In the genomic region with DNA sequence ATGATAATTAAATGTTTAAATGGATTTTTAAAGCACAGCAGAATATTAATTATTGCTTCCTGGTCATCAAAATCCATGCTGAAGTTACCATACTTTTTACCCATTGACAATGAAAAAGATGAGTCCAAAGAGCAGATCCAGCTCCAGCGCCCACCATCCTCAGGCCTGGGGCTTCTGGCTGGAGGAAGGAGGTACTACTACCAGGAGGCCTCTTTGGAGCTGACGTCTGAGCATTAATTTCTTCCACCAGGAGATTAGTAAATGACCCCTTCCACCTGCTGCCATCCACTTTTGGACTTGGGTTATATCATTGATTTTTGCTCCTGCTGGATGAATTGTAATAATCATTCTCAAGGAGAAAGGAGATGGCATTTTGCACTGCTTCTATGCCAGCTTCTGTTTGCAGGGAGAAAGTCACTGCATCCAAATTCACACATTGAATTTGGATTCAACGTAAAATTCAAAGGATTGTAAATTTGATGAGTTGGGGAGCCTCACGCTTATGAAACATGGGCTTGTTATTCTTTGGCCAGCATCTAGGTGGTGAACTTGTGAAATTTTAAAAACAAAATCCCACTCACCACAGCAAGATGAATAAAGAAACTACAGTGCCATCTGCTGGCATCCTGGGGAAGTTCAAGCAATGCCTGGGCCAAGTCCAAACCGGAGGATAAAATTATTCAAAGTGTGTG, we compare ENCODE assay signal across 8 cellular contexts.
DNase-seq lines count a peak whose midpoint lies in the region; ATAC-seq lines count a peak whose summit lies in the region.

No MANE protein-coding gene starts in this region.

- no peak overlapping the region for H2BK5ac ChIP-seq in mesenchymal stem cell (ENCODE audit: low read depth, low read length, poor library complexity, severe bottlenecking)

- H3K9me3 ChIP-seq in mesenchymal stem cell (ENCODE audit: control insufficient read depth, low read length), result no peaks in the 10 kb centered on the region

- peaks cover 42% of the 10 kb centered on the region for H3K27me3 Mint-ChIP-seq in activated CD4-positive, alpha-beta T cell treated with anti-CD3 and anti-CD28 coated beads, Interleukin-2, amount 10 ng/mL, durations not matched to agents 7 days and 5 days

- no peak overlapping the region for H3K4me3 ChIP-seq in mesenchymal stem cell (ENCODE audit: insufficient read depth in 1 of 2, low read depth in 1 of 2, low read length in 2 of 2)

- no peak overlapping the region for H3K4ac ChIP-seq in mesenchymal stem cell (ENCODE audit: low read depth in 1 of 2, low read length in 2 of 2)

- no peak overlapping the region for H4K91ac ChIP-seq in mesenchymal stem cell (ENCODE audit: low read length)

- H3K4me1 Mint-ChIP-seq in activated CD4-positive, alpha-beta T cell treated with anti-CD3 and anti-CD28 coated beads, Interleukin-2, amount 10 ng/mL, durations not matched to agents 7 days and 5 days, result peaks cover 7% of the 10 kb centered on the region

- H3K27me3 ChIP-seq in mesenchymal stem cell (ENCODE audit: control insufficient read depth in 1 of 2, insufficient read depth in 1 of 2, low read length in 2 of 2), result no peaks in the 10 kb centered on the region

- H2AK5ac ChIP-seq in mesenchymal stem cell (ENCODE audit: low read length, severe bottlenecking), result no peak overlapping the region

- DNase-seq in AG20443 (ENCODE audit: low spot score), result peak; percentile 71
- DNase-seq in NCI-H226, result peak; percentile 26
- DNase-seq in activated CD4-positive, alpha-beta T cell treated with anti-CD3 and anti-CD28 coated beads, Interleukin-2, amount 10 ng/mL, durations not matched to agents 7 days and 5 days, result peak; percentile 58
- DNase-seq in effector CD8-positive, alpha-beta T cell (lab: John Stamatoyannopoulos, UW), result peak; percentile 9
- DNase-seq in mesenchymal stem cell, result peak; percentile 72
- DNase-seq in stimulated activated CD8-positive, alpha-beta memory T cell treated with anti-CD3 and anti-CD28 coated beads, Interleukin-7, amount 100 ng/mL, for 4 hours (ENCODE audit: low read depth in 2 of 2), result peak; percentile 9 to 11

- peak overlapping the region in 1 of 2 experiments; percentile 5 for H3K18ac ChIP-seq in mesenchymal stem cell (ENCODE audit: low read depth in 1 of 2, low read length in 2 of 2)

- no peak overlapping the region for H3K27ac ChIP-seq in mesenchymal stem cell (ENCODE audit: low read length, poor library complexity, severe bottlenecking)

- no peak overlapping the region for H2AFZ ChIP-seq in mesenchymal stem cell (ENCODE audit: low read depth, low read length)

- CTCF ChIA-PET in activated CD4-positive, alpha-beta T cell treated with anti-CD3 and anti-CD28 coated beads, Interleukin-2, amount 10 ng/mL, durations not matched to agents 7 days and 5 days (lab: Charles Lee), result interaction anchor here (0.6 to 0.9 kb wide), 2 partner anchors 59 to 283 kb away, joined by 3 read pairs; no protein-coding TSS in a partner anchor

- H4K8ac ChIP-seq in mesenchymal stem cell (ENCODE audit: low read length), result no peak overlapping the region

- no peak overlapping the region for H3K23ac ChIP-seq in mesenchymal stem cell (ENCODE audit: low read length in 2 of 2)

- peaks cover 0 to 40% of the 10 kb centered on the region in 2 experiments for H3K36me3 ChIP-seq in mesenchymal stem cell (ENCODE audit: control insufficient read depth in 1 of 2, insufficient read depth in 2 of 2, low read depth in 1 of 2, low read length in 2 of 2)

- no peak overlapping the region for H2BK15ac ChIP-seq in mesenchymal stem cell (ENCODE audit: low read depth, poor library complexity, severe bottlenecking)

- H3K79me1 ChIP-seq in mesenchymal stem cell (replicated peaks; ENCODE audit: low read length, poor library complexity, severe bottlenecking), result peaks cover 13% of the 10 kb centered on the region

- no peak overlapping the region for H3K4me2 ChIP-seq in mesenchymal stem cell (ENCODE audit: low read length, poor library complexity, severe bottlenecking)

- H2BK120ac ChIP-seq in mesenchymal stem cell (ENCODE audit: low read depth, low read length), result no peak overlapping the region

- no peaks in the 10 kb centered on the region for H3K36me3 Mint-ChIP-seq in activated CD4-positive, alpha-beta T cell treated with anti-CD3 and anti-CD28 coated beads, Interleukin-2, amount 10 ng/mL, durations not matched to agents 7 days and 5 days (ENCODE audit: low read depth)

- H3K27ac Mint-ChIP-seq in activated CD4-positive, alpha-beta T cell treated with anti-CD3 and anti-CD28 coated beads, Interleukin-2, amount 10 ng/mL, durations not matched to agents 7 days and 5 days, result no peak overlapping the region

- POLR2A ChIA-PET in activated CD4-positive, alpha-beta T cell treated with anti-CD3 and anti-CD28 coated beads, Interleukin-2, amount 10 ng/mL, durations not matched to agents 7 days and 5 days (lab: Charles Lee), result interaction anchor here (0.6 kb wide), 1 partner anchor 108 kb away, joined by 5 read pairs; no protein-coding TSS in a partner anchor

- H3K4me3 Mint-ChIP-seq in activated CD4-positive, alpha-beta T cell treated with anti-CD3 and anti-CD28 coated beads, Interleukin-2, amount 10 ng/mL, durations not matched to agents 7 days and 5 days, result no peak overlapping the region

- H3K9me3 Mint-ChIP-seq in activated CD4-positive, alpha-beta T cell treated with anti-CD3 and anti-CD28 coated beads, Interleukin-2, amount 10 ng/mL, durations not matched to agents 7 days and 5 days, result no peaks in the 10 kb centered on the region

- H3K4me1 ChIP-seq in mesenchymal stem cell (ENCODE audit: control insufficient read depth, insufficient read depth, low read depth, low read length), result peaks cover 2% of the 10 kb centered on the region

- no peak overlapping the region for H3K14ac ChIP-seq in mesenchymal stem cell (ENCODE audit: low read length in 2 of 2)

- WGBS in mesenchymal stem cell, result 55% methylated on average over 4 of the region's 5 CpGs

- H2BK12ac ChIP-seq in mesenchymal stem cell (ENCODE audit: low read length in 2 of 2), result peak overlapping the region in 1 of 2 experiments; percentile 56

- peak overlapping the region; percentile 61 for H3K9ac ChIP-seq in mesenchymal stem cell (ENCODE audit: low read length)

- peak; percentile 66 for ATAC-seq in GM18858 (IDR thresholded peaks at IDR 0.05; ENCODE audit: unreplicated experiment)
- peak; percentile 76 for ATAC-seq in HG03108 (IDR thresholded peaks at IDR 0.05; ENCODE audit: unreplicated experiment)

Comparison
In these comparisons a context has a peak if more than half of its experiments do, and no peak if none do; other contexts are left out.
1. DNase-seq: peak in every context shown above with its lines; median percentile 72 in mesenchymal stem cell; 71 in AG20443; 58 in activated CD4-positive, alpha-beta T cell treated with anti-CD3 and anti-CD28 coated beads, Interleukin-2, amount 10 ng/mL, durations not matched to agents 7 days and 5 days; 26 in NCI-H226; 10 in stimulated activated CD8-positive, alpha-beta memory T cell treated with anti-CD3 and anti-CD28 coated beads, Interleukin-7, amount 100 ng/mL, for 4 hours; 9 in effector CD8-positive, alpha-beta T cell.